Comparison of ENCODE assay signal across 1 cellular context in genomic region chr14:52413729-52414453, GRCh38.
TF ChIP-seq lines count a peak whose summit lies in the region.

No MANE protein-coding gene starts in this region.

TF ChIP-seq in GM12878, 131 proteins besides CTCF, POLR2A, EP300 and RAD21 (continued from another document and continues in another):
- TF ChIP-seq STAT3 (IDR thresholded peaks at IDR 0.05; ENCODE audit: low read depth, low read length) (no peak), SMAD1 (IDR thresholded peaks at IDR 0.05; ENCODE audit: low read depth, partially characterized antibody) (no peak), SKIL (IDR thresholded peaks at IDR 0.05; ENCODE audit: low read depth, poor library complexity, severe bottlenecking) (no peak), EGR1 (IDR thresholded peaks at IDR 0.05; ENCODE audit: borderline replicate concordance in 1 of 2, low read depth in 2 of 2, low read length in 2 of 2) (no peak), HCFC1 (IDR thresholded peaks at IDR 0.05; ENCODE audit: low read length) (no peak), PKNOX1 (IDR thresholded peaks at IDR 0.05) (peak; percentile 24; the same call in 1 of the 2 replicates), ZNF24 (IDR thresholded peaks at IDR 0.05) (no peak), DPF2 (IDR thresholded peaks at IDR 0.05) (no peak), TCF3 (IDR thresholded peaks at IDR 0.05; ENCODE audit: borderline replicate concordance, insufficient read depth, low read depth, low read length) (no peak), ZBTB11 (CRISPR knock-in tag; IDR thresholded peaks at IDR 0.05) (no peak), NFYA (IDR thresholded peaks at IDR 0.05; ENCODE audit: borderline replicate concordance, low read depth, low read length) (no peak), ZNF217 (IDR thresholded peaks at IDR 0.05) (no peak), IRF4 (IDR thresholded peaks at IDR 0.05; ENCODE audit: low read depth, low read length) (no peak), HDAC6 (IDR thresholded peaks at IDR 0.05; ENCODE audit: unreplicated experiment) (no peak), IKZF2 (IDR thresholded peaks at IDR 0.05) (no peak), BHLHE40 (IDR thresholded peaks at IDR 0.05; ENCODE audit: borderline replicate concordance in 1 of 2, low read depth in 2 of 2, low read length in 1 of 2) (no peak), CUX1 (IDR thresholded peaks at IDR 0.05; ENCODE audit: insufficient replicate concordance, low read depth, low read length) (no peak), RB1 (IDR thresholded peaks at IDR 0.05; ENCODE audit: borderline replicate concordance) (no peak), BRCA1 (IDR thresholded peaks at IDR 0.05; ENCODE audit: low read depth, low read length) (no peak), CREM (IDR thresholded peaks at IDR 0.05; ENCODE audit: low read depth) (peak; percentile 43; the same call in 1 of the 2 replicates), MYC (IDR thresholded peaks at IDR 0.05; ENCODE audit: insufficient read depth, insufficient read length, insufficient replicate concordance, low read length, severe bottlenecking) (no peak), ZBTB33 (IDR thresholded peaks at IDR 0.05) (no peak), POU2F2 (IDR thresholded peaks at IDR 0.05; ENCODE audit: borderline replicate concordance, low read depth, low read length) (no peak; the same call in 2 of the 3 replicates), ZZZ3 (IDR thresholded peaks at IDR 0.05; ENCODE audit: control insufficient read depth, insufficient read length, low read depth) (no peak), KLF5 (IDR thresholded peaks at IDR 0.05; ENCODE audit: partially characterized antibody) (no peak), TBL1XR1 (IDR thresholded peaks at IDR 0.05; ENCODE audit: low read depth, low read length) (no peak), BACH1 (IDR thresholded peaks at IDR 0.05; ENCODE audit: borderline replicate concordance) (no peak), RELB (IDR thresholded peaks at IDR 0.05; ENCODE audit: low read depth) (no peak), PBX3 (IDR thresholded peaks at IDR 0.05; ENCODE audit: insufficient replicate concordance, low read depth, low read length) (no peak), IRF5 (IDR thresholded peaks at IDR 0.05; ENCODE audit: borderline replicate concordance) (no peak), CHD2 (IDR thresholded peaks at IDR 0.05; ENCODE audit: borderline replicate concordance, low read depth, low read length) (no peak), KDM1A (IDR thresholded peaks at IDR 0.05; ENCODE audit: borderline replicate concordance) (no peak), E2F4 (IDR thresholded peaks at IDR 0.05; ENCODE audit: low read depth, low read length) (no peak), RELA (IDR thresholded peaks at IDR 0.05; ENCODE audit: borderline replicate concordance, partially characterized antibody) (no peak), BCLAF1 (IDR thresholded peaks at IDR 0.05) (no peak)
